28 cellular contexts compared by ENCODE assay signal in the genomic region with DNA sequence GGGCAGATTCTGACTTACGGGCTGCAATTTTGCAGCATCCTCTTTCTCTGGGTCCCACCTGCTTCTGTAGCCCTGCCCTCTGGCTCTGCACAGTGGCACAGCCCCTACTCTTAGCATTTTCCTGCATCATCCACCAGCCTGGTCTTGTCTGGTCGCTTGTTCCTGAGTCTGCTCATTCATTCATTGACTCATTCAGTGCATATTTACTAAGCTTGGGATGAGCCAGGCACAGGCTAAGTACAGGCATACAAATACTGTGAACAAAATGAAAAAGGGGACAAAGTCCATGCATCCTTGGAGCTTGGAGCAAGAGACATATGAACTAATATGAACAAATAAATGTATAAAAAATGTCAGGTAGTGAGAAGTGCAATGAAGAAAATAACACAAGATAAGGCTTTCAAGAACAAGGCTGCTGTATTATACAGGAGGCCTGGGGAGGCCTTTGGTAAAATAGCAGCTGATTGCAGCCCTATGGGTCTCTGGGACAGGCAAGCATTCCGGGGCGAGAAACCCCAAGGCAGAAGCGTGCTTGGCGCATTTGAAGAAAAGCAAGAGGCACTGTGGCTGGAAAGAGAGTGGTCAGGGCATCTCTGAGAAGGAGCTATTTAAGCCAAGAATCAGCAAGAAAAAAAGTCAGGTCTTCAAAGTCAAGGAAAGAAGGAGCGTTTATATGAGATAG.
"Had no signal": no experiment of that assay in that cellular context is flagged by ENCODE, and none has a peak within 500 bp of the region (broad histone marks: within the 10 kb centered on the region; RNA-seq: fewer than 3 reads in every experiment).

No MANE protein-coding gene starts in this region.

- H3K4me3 ChIP-seq: heart right ventricle, right atrium auricular region, stomach, thyroid gland, upper lobe of right lung had no signal

- H3K4me3 Mint-ChIP-seq: activated CD4-positive, alpha-beta memory T cell treated with anti-CD3 and anti-CD28 coated beads for 36 hours; activated T-cell treated with anti-CD3 and anti-CD28 coated beads, Interleukin-2, amount 50 U/mL, for 4 hours; activated T-helper 17 cell treated with anti-CD3 and anti-CD28 coated beads, Interleukin-2, amount 50 U/mL, for 72 hours; central memory CD8-positive, alpha-beta T cell; naive thymus-derived CD4-positive, alpha-beta T cell; stimulated activated naive B cell treated with anti-CD40 and anti-IgM and Interleukin-4, amounts not matched to agents 10 μg/mL and 1 μg/mL and 100 μg/mL, for 72 hours had no signal

- H3K27ac ChIP-seq: brain microvascular endothelial cell, heart right ventricle, right atrium auricular region, stomach, thyroid gland, upper lobe of right lung had no signal

- H3K9me3 ChIP-seq: heart right ventricle, right atrium auricular region, thyroid gland, upper lobe of right lung had no signal

- H3K27ac Mint-ChIP-seq: activated CD4-positive, alpha-beta memory T cell treated with anti-CD3 and anti-CD28 coated beads for 36 hours; activated T-helper 17 cell treated with anti-CD3 and anti-CD28 coated beads, Interleukin-2, amount 50 U/mL, for 72 hours; naive thymus-derived CD4-positive, alpha-beta T cell; stimulated activated naive B cell treated with anti-CD40 and anti-IgM and Interleukin-4, amounts not matched to agents 10 μg/mL and 1 μg/mL and 100 μg/mL, for 72 hours had no signal

- H3K9me3 Mint-ChIP-seq: activated CD4-positive, alpha-beta memory T cell treated with anti-CD3 and anti-CD28 coated beads for 36 hours; activated T-cell treated with anti-CD3 and anti-CD28 coated beads, Interleukin-2, amount 50 U/mL, for 4 hours; activated T-helper 17 cell treated with anti-CD3 and anti-CD28 coated beads, Interleukin-2, amount 50 U/mL, for 72 hours; central memory CD8-positive, alpha-beta T cell; stimulated activated naive B cell treated with anti-CD40 and anti-IgM and Interleukin-4, amounts not matched to agents 10 μg/mL and 1 μg/mL and 100 μg/mL, for 72 hours had no signal

- H3K4me1 ChIP-seq: heart right ventricle, right atrium auricular region, stomach, thyroid gland, upper lobe of right lung had no signal

- H3K36me3 Mint-ChIP-seq: activated CD4-positive, alpha-beta memory T cell treated with anti-CD3 and anti-CD28 coated beads for 36 hours; naive thymus-derived CD4-positive, alpha-beta T cell; stimulated activated naive B cell treated with anti-CD40 and anti-IgM and Interleukin-4, amounts not matched to agents 10 μg/mL and 1 μg/mL and 100 μg/mL, for 72 hours had no signal

- DNase-seq: activated CD4-positive, alpha-beta memory T cell treated with anti-CD3 and anti-CD28 coated beads for 36 hours; activated CD4-positive, alpha-beta T cell treated with anti-CD3 and anti-CD28 coated beads for 4 hours; activated CD4-positive, CD25-positive, alpha-beta regulatory T cell; activated gamma-delta T cell treated with Interleukin-2 at 50 U/mL for 16 hours; activated naive CD4-positive, alpha-beta T cell treated with anti-CD3 and anti-CD28 coated beads, Interleukin-2, amount 50 U/mL, for 16 hours; activated T-cell treated with anti-CD3 and anti-CD28 coated beads, Interleukin-2, amount 50 U/mL, for 4 hours; amniotic stem cell; brain microvascular endothelial cell; effector memory CD4-positive, alpha-beta T cell; foreskin fibroblast; heart right ventricle; left cardiac atrium; midbrain; naive thymus-derived CD4-positive, alpha-beta T cell; occipital lobe; stimulated activated CD4-positive, alpha-beta T cell treated with anti-CD3 and anti-CD28 coated beads, Interleukin-15, amount 100 ng/mL, for 24 hours; stimulated activated CD4-positive, alpha-beta T cell treated with anti-CD3 and anti-CD28 coated beads, Interleukin-2, amount 100 ng/mL, for 24 hours; stimulated activated naive B cell treated with anti-CD40 and anti-IgM and Interleukin-4, amounts not matched to agents 10 μg/mL and 1 μg/mL and 100 μg/mL, for 72 hours; stomach; T-helper 1 cell; thyroid gland; upper lobe of right lung had no signal

- H3K36me3 ChIP-seq: brain microvascular endothelial cell, heart right ventricle, right atrium auricular region, stomach, thyroid gland, upper lobe of right lung had no signal

- FAIRE-seq: astrocyte, endothelial cell of umbilical vein had no signal

- H3K27me3 ChIP-seq: right atrium auricular region, stomach, thyroid gland had no signal

- ATAC-seq: activated T-cell treated with anti-CD3 and anti-CD28 coated beads, Interleukin-2, amount 50 U/mL, for 4 hours; activated T-helper 17 cell treated with anti-CD3 and anti-CD28 coated beads, Interleukin-2, amount 50 U/mL, for 72 hours; esophagus mucosa; heart right ventricle; left cardiac atrium; naive thymus-derived CD4-positive, alpha-beta T cell; stimulated activated naive B cell treated with anti-CD40 and anti-IgM and Interleukin-4, amounts not matched to agents 10 μg/mL and 1 μg/mL and 100 μg/mL, for 72 hours; upper lobe of right lung had no signal

- H3K4me1 Mint-ChIP-seq: activated T-helper 17 cell treated with anti-CD3 and anti-CD28 coated beads, Interleukin-2, amount 50 U/mL, for 72 hours; central memory CD8-positive, alpha-beta T cell had no signal
